ENCODE assay signal across 8 cellular contexts in genomic region chr2:24971550-24972314, GRCh38. TPM values are rescaled to one million over a fixed set of nuclear protein-coding genes. Genes with fewer than 3 reads are reported as not detected.
DNase-seq lines count a peak whose midpoint lies in the region; ATAC-seq and TF ChIP-seq lines count a peak whose summit lies in the region.

DNAJC27 (minus strand) TSS chr2:24971955; CDS start chr2:24971904, 51 bp downstream.

- H3K27ac ChIP-seq in RWPE2 (ENCODE audit: poor library complexity, severe bottlenecking): peak within 1 kb of the TSS; percentile 60

- H3K4me1 ChIP-seq in Loucy (ENCODE audit: insufficient read depth, low read length, poor library complexity, severe bottlenecking): peaks cover 18% of the 10 kb centered on the region
- H3K4me1 ChIP-seq in RWPE2 (ENCODE audit: insufficient read depth, poor library complexity, severe bottlenecking): no peaks in the 10 kb centered on the region

- H3K27ac Mint-ChIP-seq in natural killer cell treated with Interleukin-12 subunit alpha and Interleukin-12 subunit beta and Interleukin-15 and Interleukin-18, amount 100 ng/mL, for 72 hours: peak within 1 kb of the TSS; percentile 100

- H2AFZ ChIP-seq in Loucy (ENCODE audit: low read length): peak within 1 kb of the TSS; percentile 93

- H3K27me3 Mint-ChIP-seq in natural killer cell treated with Interleukin-12 subunit alpha and Interleukin-12 subunit beta and Interleukin-15 and Interleukin-18, amount 100 ng/mL, for 72 hours: no peaks in the 10 kb centered on the region

- TF ChIP-seq CTCF in Loucy (conservative IDR thresholded peaks at IDR 0.05; ENCODE audit: low read length): no peak
- no peak for TF ChIP-seq CTCF in RWPE2 (IDR thresholded peaks at IDR 0.05; ENCODE audit: poor library complexity, severe bottlenecking)
- no peak for TF ChIP-seq CTCF in fibroblast of pulmonary artery (IDR thresholded peaks at IDR 0.05; ENCODE audit: low read length, missing control alignments)

- H4K20me1 ChIP-seq in Loucy (ENCODE audit: insufficient read depth, low read length, poor library complexity, severe bottlenecking): no peaks in the 10 kb centered on the region

- peaks cover 5% of the 10 kb centered on the region for H3K36me3 Mint-ChIP-seq in natural killer cell treated with Interleukin-12 subunit alpha and Interleukin-12 subunit beta and Interleukin-15 and Interleukin-18, amount 100 ng/mL, for 72 hours

- 0 out of 2 replicates have a peak, but pooled peaks cover 2% of the 10 kb centered on the region for H3K36me3 ChIP-seq in H7 (replicated peaks; ENCODE audit: control insufficient read depth, insufficient read depth, low read length)
- H3K36me3 ChIP-seq in Loucy (ENCODE audit: insufficient read depth, low read length): peaks cover 3% of the 10 kb centered on the region; the same call in 1 of the 2 replicates
- H3K36me3 ChIP-seq in RWPE2 (ENCODE audit: low read depth): peaks cover 5% of the 10 kb centered on the region; the same call in 1 of the 2 replicates

- peak; percentile 95 for ATAC-seq in RWPE2 (ENCODE audit: low read depth)
- ATAC-seq in natural killer cell treated with Interleukin-12 subunit alpha and Interleukin-12 subunit beta and Interleukin-15 and Interleukin-18, amount 100 ng/mL, for 72 hours: peak; percentile 96

- H3K9me2 ChIP-seq in Loucy (replicated peaks; ENCODE audit: low read depth, low read length): no peaks in the 10 kb centered on the region

- peak within 1 kb of the TSS; percentile 87 for H3K4me3 ChIP-seq in H7 (ENCODE audit: insufficient read depth, low read depth, low read length)
- peak within 1 kb of the TSS; percentile 97 for H3K4me3 ChIP-seq in Loucy (ENCODE audit: low read length, poor library complexity, severe bottlenecking)
- H3K4me3 ChIP-seq in RWPE2 (ENCODE audit: severe bottlenecking): peak within 1 kb of the TSS; percentile 60
- peak within 1 kb of the TSS; percentile 94 for H3K4me3 ChIP-seq in fibroblast of pulmonary artery (replicated peaks; ENCODE audit: low read depth, low read length)

- DNase-seq in ELR (ENCODE audit: low read depth) (peak; percentile 96), H7 (peak; percentile 99), RWPE2 (ENCODE audit: low spot score) (peak; percentile 94), fibroblast of pulmonary artery (ENCODE audit: low read depth) (peak; percentile 98)
- peak; percentile 94 for DNase-seq in activated effector memory CD4-positive, alpha-beta T cell treated with Interleukin-2 at 50 U/mL for 16 hours
- DNase-seq in natural killer cell treated with Interleukin-12 subunit alpha and Interleukin-12 subunit beta and Interleukin-15 and Interleukin-18, amount 100 ng/mL, for 72 hours (ENCODE audit: low spot score): peak; percentile 99
- DNase-seq in stimulated activated naive CD4-positive, alpha-beta T cell treated with Interleukin-2 at 50 U/mL for 16 hours (lab: John Stamatoyannopoulos, UW): peak; percentile 97

- H3K4me1 Mint-ChIP-seq in natural killer cell treated with Interleukin-12 subunit alpha and Interleukin-12 subunit beta and Interleukin-15 and Interleukin-18, amount 100 ng/mL, for 72 hours (ENCODE audit: low read depth in 2 of 2): peaks cover 12 to 21% of the 10 kb centered on the region in 2 donors

- H3K4me2 ChIP-seq in Loucy (ENCODE audit: low read depth, low read length, poor library complexity, severe bottlenecking): peak within 1 kb of the TSS; percentile 87

- H3F3A ChIP-seq in Loucy (ENCODE audit: low read depth): no peaks in the 10 kb centered on the region

- peak within 1 kb of the TSS; percentile 96 for H3K9ac ChIP-seq in Loucy (ENCODE audit: low read depth, low read length, poor library complexity, severe bottlenecking)

- peaks cover 46% of the 10 kb centered on the region for H3K79me2 ChIP-seq in Loucy (ENCODE audit: insufficient read depth, low read length)

- H3K9me3 ChIP-seq in Loucy (ENCODE audit: insufficient read depth, low read depth, low read length): no peaks in the 10 kb centered on the region
- H3K9me3 ChIP-seq in RWPE2 (ENCODE audit: severe bottlenecking): no peaks in the 10 kb centered on the region

- H3K4me3 Mint-ChIP-seq in natural killer cell treated with Interleukin-12 subunit alpha and Interleukin-12 subunit beta and Interleukin-15 and Interleukin-18, amount 100 ng/mL, for 72 hours: peak within 1 kb of the TSS; percentile 87

- no peaks in the 10 kb centered on the region for H3K27me3 ChIP-seq in H7 (ENCODE audit: control insufficient read depth, insufficient read depth, low read length)
- H3K27me3 ChIP-seq in Loucy (ENCODE audit: insufficient read depth, low read length, poor library complexity, severe bottlenecking): no peaks in the 10 kb centered on the region
- no peaks in the 10 kb centered on the region for H3K27me3 ChIP-seq in RWPE2 (ENCODE audit: insufficient read depth, poor library complexity, severe bottlenecking)

- no peaks in the 10 kb centered on the region for H3K9me3 Mint-ChIP-seq in natural killer cell treated with Interleukin-12 subunit alpha and Interleukin-12 subunit beta and Interleukin-15 and Interleukin-18, amount 100 ng/mL, for 72 hours

RNA-seq across cellular contexts. Expression of gene DNAJC27, which starts in this region (rescaled TPM):
- 2.7 and 4.2 TPM in 2 replicates for total RNA-seq in H7 (2014; rRNA removed; shearing (Covaris generic))
- total RNA-seq in natural killer cell treated with Interleukin-12 subunit alpha and Interleukin-12 subunit beta and Interleukin-15 and Interleukin-18, amount 100 ng/mL, for 72 hours: 1 to 10 TPM; 4.9 to 7.4 TPM

Comparison
In these comparisons a context has a peak if more than half of its experiments do, and no peak if none do; other contexts are left out.
1. Peak in every context shown above with its lines: DNase-seq, ATAC-seq, H3K4me3 ChIP-seq and H3K27ac ChIP-seq.